8 cellular contexts compared by ENCODE assay signal in genomic region chr3:168847293-168847883, GRCh38.
A peak's percentile ranks its signal among the peaks of the same experiment; 100 is the strongest.
DNase-seq lines count a peak whose midpoint lies in the region; ATAC-seq, FAIRE-seq and TF ChIP-seq lines count a peak whose summit lies in the region.

No MANE protein-coding gene starts in this region.

- no peaks in the 10 kb centered on the region for H3K79me2 ChIP-seq in OCI-LY7 (ENCODE audit: insufficient read depth, low read depth, low read length)

- BruUV-seq in OCI-LY7 (replicated peaks; lab: Mats Ljungman, UMichigan) = no TSS peak

- H3K36me3 ChIP-seq in OCI-LY7 (ENCODE audit: insufficient read depth, low read length) (no peaks in the 10 kb centered on the region), pancreas (no peaks in the 10 kb centered on the region)

- peak; percentile 55 for ATAC-seq in GM19023 (IDR thresholded peaks at IDR 0.05; ENCODE audit: unreplicated experiment)
- ATAC-seq in pancreas = peak; percentile 60 to 86 (median 80)

- H3K4me3 ChIP-seq in HL-60 (replicated peaks; ENCODE audit: insufficient read depth, low read length) (no peak overlapping the region), OCI-LY7 (ENCODE audit: low read depth, low read length, poor library complexity, severe bottlenecking) (no peak overlapping the region), pancreas (no peak overlapping the region)

- no peaks in the 10 kb centered on the region for H3K36me3 Mint-ChIP-seq in activated naive CD4-positive, alpha-beta T cell treated with anti-CD3 and anti-CD28 coated beads for 36 hours (ENCODE audit: low read depth)

- H3K4me1 Mint-ChIP-seq in activated naive CD4-positive, alpha-beta T cell treated with anti-CD3 and anti-CD28 coated beads for 36 hours (ENCODE audit: low read depth) = no peaks in the 10 kb centered on the region

- no peak for TF ChIP-seq POLR2A in erythroblast (IDR thresholded peaks at IDR 0.05; ENCODE audit: low read length)

- H3K9me3 Mint-ChIP-seq in activated naive CD4-positive, alpha-beta T cell treated with anti-CD3 and anti-CD28 coated beads for 36 hours = no peaks in the 10 kb centered on the region

- H3K27ac Mint-ChIP-seq in activated naive CD4-positive, alpha-beta T cell treated with anti-CD3 and anti-CD28 coated beads for 36 hours = no peak overlapping the region

- H3K27me3 Mint-ChIP-seq in activated naive CD4-positive, alpha-beta T cell treated with anti-CD3 and anti-CD28 coated beads for 36 hours (ENCODE audit: low read depth) = peaks cover 3% of the 10 kb centered on the region

- H4K20me1 ChIP-seq in OCI-LY7 (ENCODE audit: insufficient read depth, low read length) = no peaks in the 10 kb centered on the region

- 8 to 11% methylated on average over 7 of the region's 7 CpGs for WGBS in pancreas, 2 donors

- H3K27me3 ChIP-seq in HL-60 (ENCODE audit: insufficient read depth, poor library complexity, severe bottlenecking) (no peaks in the 10 kb centered on the region), pancreas (no peaks in the 10 kb centered on the region)

- H3K9me2 ChIP-seq in OCI-LY7 (ENCODE audit: insufficient read depth, low read length) = no peaks in the 10 kb centered on the region

- H2AFZ ChIP-seq in OCI-LY7 (ENCODE audit: low read length) = no peak overlapping the region

- peak; percentile 70 for FAIRE-seq in pancreas (lab: Jason Lieb, UNC)

- TF ChIP-seq CTCF in HL-60 (IDR thresholded peaks at IDR 0.05; ENCODE audit: insufficient read depth, low read length) (peak; percentile 6), OCI-LY7 (conservative IDR thresholded peaks at IDR 0.05; ENCODE audit: low read length) (peak; percentile 87), pancreas (IDR thresholded peaks at IDR 0.05) (peak; percentile 40 to 56 (median 42))

- intact Hi-C loops in OCI-LY7 (cut with micrococcal nuclease; ENCODE audit: unreplicated experiment) (loop anchor here (1.0 to 2.0 kb wide), 2 partner anchors 636 to 801 kb away; no protein-coding TSS in a partner anchor), pancreas (cut with DNase I) (loop anchor here in 2 of 3 donors (5.0 to 10.0 kb wide), 2 partner anchors 623 to 635 kb away; no protein-coding TSS in a partner anchor)
- intact Hi-C loops in activated naive CD4-positive, alpha-beta T cell treated with anti-CD3 and anti-CD28 coated beads for 36 hours (cut with micrococcal nuclease) = loop anchor here (1.0 kb wide), 4 partner anchors 336 to 800 kb away; no protein-coding TSS in a partner anchor

- H3K4me2 ChIP-seq in OCI-LY7 (ENCODE audit: low read length) = 0 out of 2 replicates have a peak overlapping the region, but pooled peaks have one; percentile 13

- H3K4me3 Mint-ChIP-seq in activated naive CD4-positive, alpha-beta T cell treated with anti-CD3 and anti-CD28 coated beads for 36 hours = no peak overlapping the region

- no peaks in the 10 kb centered on the region for H3K9me3 ChIP-seq in OCI-LY7 (ENCODE audit: low read length)
- H3K9me3 ChIP-seq in pancreas = no peaks in the 10 kb centered on the region

- CTCF ChIA-PET in OCI-LY7 (lab: Charles Lee; ENCODE audit: unreplicated experiment) = interaction anchor here (0.6 to 2.2 kb wide), 2 partner anchors 637 to 650 kb away, joined by 3 to 10 read pairs; no protein-coding TSS in a partner anchor
- CTCF ChIA-PET in activated naive CD4-positive, alpha-beta T cell treated with anti-CD3 and anti-CD28 coated beads for 36 hours (lab: Charles Lee) = interaction anchor here (0.6 to 2.2 kb wide), 9 partner anchors 13 to 831 kb away, joined by 3 to 15 read pairs (median 3); no protein-coding TSS in a partner anchor

- no peak overlapping the region for H3K27ac ChIP-seq in HL-60 (replicated peaks)
- H3K27ac ChIP-seq in OCI-LY7 (ENCODE audit: low read depth, low read length, poor library complexity, severe bottlenecking) = no peak overlapping the region
- no peak overlapping the region for H3K27ac ChIP-seq in pancreas

- peak; percentile 27 for DNase-seq in COLO829 (ENCODE audit: low spot score)
- DNase-seq in HL-60 (ENCODE audit: low read depth in 1 of 2, low spot score in 1 of 2) = no peak
- DNase-seq in OCI-LY7 (ENCODE audit: low spot score) = peak; percentile 44
- DNase-seq in erythroblast (lab: John Stamatoyannopoulos, UW) = peak; percentile 20 to 45
- peak in 1 of 6 donors; percentile 16 for DNase-seq in pancreas
- DNase-seq in activated naive CD4-positive, alpha-beta T cell treated with anti-CD3 and anti-CD28 coated beads, Interleukin-2, amount 50 U/mL, for 16 hours = no peak
- no peak for DNase-seq in activated naive CD4-positive, alpha-beta T cell treated with anti-CD3 and anti-CD28 coated beads for 36 hours

- POLR2A ChIA-PET in OCI-LY7 (lab: Charles Lee) = interaction anchor here (0.8 to 1.5 kb wide), 2 partner anchors 9 to 636 kb away, joined by 4 to 5 read pairs; no protein-coding TSS in a partner anchor

- H3K4me1 ChIP-seq in OCI-LY7 (ENCODE audit: insufficient read depth, low read length, poor library complexity, severe bottlenecking) (no peaks in the 10 kb centered on the region), pancreas (no peaks in the 10 kb centered on the region)

Comparison
In these comparisons a context has a peak if more than half of its experiments do, and no peak if none do; other contexts are left out.
1. DNase-seq: peak in COLO829 (single experiment), OCI-LY7 (single experiment) and erythroblast (2 of 2); none in HL-60 (0 of 2), activated naive CD4-positive, alpha-beta T cell treated with anti-CD3 and anti-CD28 coated beads, Interleukin-2, amount 50 U/mL, for 16 hours (single experiment) and activated naive CD4-positive, alpha-beta T cell treated with anti-CD3 and anti-CD28 coated beads for 36 hours (single experiment).
2. CTCF ChIP-seq: peak in every context shown above with its lines; median percentile 87 in OCI-LY7; 42 in pancreas; 6 in HL-60.